ENCODE assay signal across 1 cellular context in the genomic region with DNA sequence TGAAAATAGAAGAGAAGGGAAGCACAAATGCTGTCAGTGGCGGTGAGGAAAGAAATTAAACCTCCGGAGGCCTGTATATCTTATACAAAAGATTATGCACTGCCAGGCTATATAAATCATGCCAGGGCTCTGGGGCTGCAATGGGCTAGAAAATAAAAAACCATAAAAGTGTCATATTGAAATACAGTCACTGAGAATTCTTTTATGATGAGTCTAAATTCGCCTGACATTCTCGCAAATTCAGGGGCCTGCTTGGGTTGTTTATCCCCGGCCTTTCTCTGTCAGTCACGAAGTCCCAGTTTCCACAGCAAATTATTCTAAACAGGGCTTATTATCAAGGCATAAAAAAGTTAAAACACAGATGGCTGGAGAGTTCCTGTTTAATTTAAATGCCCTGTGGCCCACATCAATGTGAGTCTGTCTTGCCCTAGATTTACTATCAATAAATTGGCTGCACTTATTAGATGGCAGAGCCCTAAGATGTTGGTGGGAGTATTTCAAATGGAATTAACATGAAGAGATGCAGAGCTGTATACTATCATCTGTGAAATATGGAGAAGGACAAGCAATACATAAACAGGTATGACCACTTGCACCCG.
TF ChIP-seq lines count a peak whose summit lies in the region.

No MANE protein-coding gene starts in this region.

TF ChIP-seq in neural cell, 6 proteins besides CTCF, POLR2A, EP300 and RAD21 (continued from another document):
- TF ChIP-seq, protein P1, sequence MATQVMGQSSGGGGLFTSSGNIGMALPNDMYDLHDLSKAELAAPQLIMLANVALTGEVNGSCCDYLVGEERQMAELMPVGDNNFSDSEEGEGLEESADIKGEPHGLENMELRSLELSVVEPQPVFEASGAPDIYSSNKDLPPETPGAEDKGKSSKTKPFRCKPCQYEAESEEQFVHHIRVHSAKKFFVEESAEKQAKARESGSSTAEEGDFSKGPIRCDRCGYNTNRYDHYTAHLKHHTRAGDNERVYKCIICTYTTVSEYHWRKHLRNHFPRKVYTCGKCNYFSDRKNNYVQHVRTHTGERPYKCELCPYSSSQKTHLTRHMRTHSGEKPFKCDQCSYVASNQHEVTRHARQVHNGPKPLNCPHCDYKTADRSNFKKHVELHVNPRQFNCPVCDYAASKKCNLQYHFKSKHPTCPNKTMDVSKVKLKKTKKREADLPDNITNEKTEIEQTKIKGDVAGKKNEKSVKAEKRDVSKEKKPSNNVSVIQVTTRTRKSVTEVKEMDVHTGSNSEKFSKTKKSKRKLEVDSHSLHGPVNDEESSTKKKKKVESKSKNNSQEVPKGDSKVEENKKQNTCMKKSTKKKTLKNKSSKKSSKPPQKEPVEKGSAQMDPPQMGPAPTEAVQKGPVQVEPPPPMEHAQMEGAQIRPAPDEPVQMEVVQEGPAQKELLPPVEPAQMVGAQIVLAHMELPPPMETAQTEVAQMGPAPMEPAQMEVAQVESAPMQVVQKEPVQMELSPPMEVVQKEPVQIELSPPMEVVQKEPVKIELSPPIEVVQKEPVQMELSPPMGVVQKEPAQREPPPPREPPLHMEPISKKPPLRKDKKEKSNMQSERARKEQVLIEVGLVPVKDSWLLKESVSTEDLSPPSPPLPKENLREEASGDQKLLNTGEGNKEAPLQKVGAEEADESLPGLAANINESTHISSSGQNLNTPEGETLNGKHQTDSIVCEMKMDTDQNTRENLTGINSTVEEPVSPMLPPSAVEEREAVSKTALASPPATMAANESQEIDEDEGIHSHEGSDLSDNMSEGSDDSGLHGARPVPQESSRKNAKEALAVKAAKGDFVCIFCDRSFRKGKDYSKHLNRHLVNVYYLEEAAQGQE (IDR thresholded peaks at IDR 0.05; ENCODE audit: borderline replicate concordance): no peak
- TF ChIP-seq TAF1 (IDR thresholded peaks at IDR 0.05; ENCODE audit: low read depth): no peak
- no peak for TF ChIP-seq MXI1 (conservative IDR thresholded peaks at IDR 0.05; ENCODE audit: poor library complexity, severe bottlenecking)
- no peak for TF ChIP-seq EZH2 (IDR thresholded peaks at IDR 0.05; ENCODE audit: borderline replicate concordance, insufficient read depth, low read length, poor library complexity, severe bottlenecking)
